8 cellular contexts compared by ENCODE assay signal in the genomic region with DNA sequence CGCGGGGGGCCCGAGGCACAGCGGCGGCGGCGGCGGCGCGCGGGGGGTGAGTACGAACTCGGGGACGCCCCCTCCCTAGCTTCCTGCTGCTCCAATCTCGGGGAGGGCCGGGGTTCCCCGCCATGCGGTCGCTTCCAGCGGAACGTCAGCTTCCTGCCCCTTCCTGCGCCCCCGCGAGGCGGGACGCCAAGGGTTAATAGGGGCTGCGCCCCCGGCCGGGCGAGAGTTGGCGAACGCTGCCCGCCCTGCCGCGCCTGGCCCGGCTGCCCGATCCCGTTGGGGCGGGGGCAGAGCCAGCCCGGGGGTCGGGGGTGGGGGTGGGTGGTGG. TPM values are rescaled to one million over a fixed set of nuclear protein-coding genes. Genes with fewer than 3 reads are reported as not detected.
A peak's percentile ranks its signal among the peaks of the same experiment; 100 is the strongest.
DNase-seq lines count a peak whose midpoint lies in the region; ATAC-seq and TF ChIP-seq lines count a peak whose summit lies in the region.

No MANE protein-coding gene starts in this region.

- no peaks in the 10 kb centered on the region for H3K79me2 ChIP-seq in neural cell (replicated peaks; ENCODE audit: insufficient read depth, low read length)

- peaks cover 10% of the 10 kb centered on the region for H3K36me3 Mint-ChIP-seq in effector memory CD8-positive, alpha-beta T cell (ENCODE audit: insufficient read depth)

- no peaks in the 10 kb centered on the region for H4K20me1 ChIP-seq in neural cell (ENCODE audit: insufficient read depth)

- H3K9me3 ChIP-seq in neural cell (ENCODE audit: low read length): no peaks in the 10 kb centered on the region

- H3K4me2 ChIP-seq in neural cell (ENCODE audit: low read length): no peak overlapping the region

- no peaks in the 10 kb centered on the region for H3F3A ChIP-seq in neural cell (ENCODE audit: insufficient read depth, low read length, poor library complexity, severe bottlenecking)

- peaks cover 45% of the 10 kb centered on the region for H3K27me3 ChIP-seq in neural cell (ENCODE audit: insufficient read depth, low read depth, low read length)

- TF ChIP-seq RAD21 in neural cell (conservative IDR thresholded peaks at IDR 0.05): no peak

- no peaks in the 10 kb centered on the region for H3K9me2 ChIP-seq in neural cell (ENCODE audit: insufficient read depth, low read length)

- H2AFZ ChIP-seq in neural cell (ENCODE audit: low read depth, low read length): no peak overlapping the region

- H3K9ac ChIP-seq in neural cell (ENCODE audit: low read length): no peak overlapping the region

- H3K4me1 Mint-ChIP-seq in effector memory CD8-positive, alpha-beta T cell (ENCODE audit: low read depth in 2 of 2): peaks cover 11 to 16% of the 10 kb centered on the region in 2 donors

- TF ChIP-seq EP300 in neural cell (conservative IDR thresholded peaks at IDR 0.05; ENCODE audit: poor library complexity, severe bottlenecking): no peak

- H3K4me3 Mint-ChIP-seq in effector memory CD8-positive, alpha-beta T cell: peak overlapping the region; percentile 88 to 90

- no peaks in the 10 kb centered on the region for H3K9me3 Mint-ChIP-seq in effector memory CD8-positive, alpha-beta T cell

- DNase-seq in AG10803 (ENCODE audit: low read depth) (no peak), NCI-H69 (lab: John Stamatoyannopoulos, UW) (peak; percentile 12), NCI-H510A treated with DMSO at 0.1 percent for 48 hours (lab: John Stamatoyannopoulos, UW) (no peak), EL (no peak)
- no peak for DNase-seq in effector memory CD8-positive, alpha-beta T cell

- H3K27ac Mint-ChIP-seq in effector memory CD8-positive, alpha-beta T cell: peak overlapping the region in 1 of 2 donors; percentile 69

- H3K4me3 ChIP-seq in AG10803 (ENCODE audit: low read length): peak overlapping the region; percentile 71
- H3K4me3 ChIP-seq in neural cell (ENCODE audit: low read length): peak overlapping the region; percentile 64

- ATAC-seq in effector memory CD8-positive, alpha-beta T cell (replicated peaks): peak; percentile 18
- ATAC-seq in HG03571 (IDR thresholded peaks at IDR 0.05; ENCODE audit: unreplicated experiment) (no peak), HG02588 (IDR thresholded peaks at IDR 0.05; ENCODE audit: unreplicated experiment) (no peak)

- H3K27me3 Mint-ChIP-seq in effector memory CD8-positive, alpha-beta T cell: peaks cover 57 to 60% of the 10 kb centered on the region in 2 donors

- TF ChIP-seq CTCF in AG10803 (conservative IDR thresholded peaks at IDR 0.05; ENCODE audit: low read length) (no peak), neural cell (IDR thresholded peaks at IDR 0.05; ENCODE audit: poor library complexity, severe bottlenecking) (no peak)

- no peaks in the 10 kb centered on the region for H3K36me3 ChIP-seq in neural cell (ENCODE audit: insufficient read depth, low read length)

- no peak overlapping the region for H3K27ac ChIP-seq in neural cell (ENCODE audit: low read length)

TF ChIP-seq in neural cell, 6 proteins besides CTCF, POLR2A, EP300 and RAD21:
- no peak for TF ChIP-seq SMC3 (conservative IDR thresholded peaks at IDR 0.05; ENCODE audit: poor library complexity)
- TF ChIP-seq, protein P1, sequence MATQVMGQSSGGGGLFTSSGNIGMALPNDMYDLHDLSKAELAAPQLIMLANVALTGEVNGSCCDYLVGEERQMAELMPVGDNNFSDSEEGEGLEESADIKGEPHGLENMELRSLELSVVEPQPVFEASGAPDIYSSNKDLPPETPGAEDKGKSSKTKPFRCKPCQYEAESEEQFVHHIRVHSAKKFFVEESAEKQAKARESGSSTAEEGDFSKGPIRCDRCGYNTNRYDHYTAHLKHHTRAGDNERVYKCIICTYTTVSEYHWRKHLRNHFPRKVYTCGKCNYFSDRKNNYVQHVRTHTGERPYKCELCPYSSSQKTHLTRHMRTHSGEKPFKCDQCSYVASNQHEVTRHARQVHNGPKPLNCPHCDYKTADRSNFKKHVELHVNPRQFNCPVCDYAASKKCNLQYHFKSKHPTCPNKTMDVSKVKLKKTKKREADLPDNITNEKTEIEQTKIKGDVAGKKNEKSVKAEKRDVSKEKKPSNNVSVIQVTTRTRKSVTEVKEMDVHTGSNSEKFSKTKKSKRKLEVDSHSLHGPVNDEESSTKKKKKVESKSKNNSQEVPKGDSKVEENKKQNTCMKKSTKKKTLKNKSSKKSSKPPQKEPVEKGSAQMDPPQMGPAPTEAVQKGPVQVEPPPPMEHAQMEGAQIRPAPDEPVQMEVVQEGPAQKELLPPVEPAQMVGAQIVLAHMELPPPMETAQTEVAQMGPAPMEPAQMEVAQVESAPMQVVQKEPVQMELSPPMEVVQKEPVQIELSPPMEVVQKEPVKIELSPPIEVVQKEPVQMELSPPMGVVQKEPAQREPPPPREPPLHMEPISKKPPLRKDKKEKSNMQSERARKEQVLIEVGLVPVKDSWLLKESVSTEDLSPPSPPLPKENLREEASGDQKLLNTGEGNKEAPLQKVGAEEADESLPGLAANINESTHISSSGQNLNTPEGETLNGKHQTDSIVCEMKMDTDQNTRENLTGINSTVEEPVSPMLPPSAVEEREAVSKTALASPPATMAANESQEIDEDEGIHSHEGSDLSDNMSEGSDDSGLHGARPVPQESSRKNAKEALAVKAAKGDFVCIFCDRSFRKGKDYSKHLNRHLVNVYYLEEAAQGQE (IDR thresholded peaks at IDR 0.05; ENCODE audit: borderline replicate concordance): no peak
- no peak for TF ChIP-seq POLR2AphosphoS5 (IDR thresholded peaks at IDR 0.05)
- TF ChIP-seq MXI1 (conservative IDR thresholded peaks at IDR 0.05; ENCODE audit: poor library complexity, severe bottlenecking): no peak
- TF ChIP-seq TAF1 (IDR thresholded peaks at IDR 0.05; ENCODE audit: low read depth): no peak
- TF ChIP-seq EZH2 (IDR thresholded peaks at IDR 0.05; ENCODE audit: borderline replicate concordance, insufficient read depth, low read length, poor library complexity, severe bottlenecking): no peak

RNA-seq across cellular contexts. Expression of a gene that starts 0.6 kb away (rescaled TPM):
- 0.04 and 0.25 TPM in 2 replicates for polyA plus RNA-seq in neural cell
- 0.12 and 0.24 TPM in 2 replicates for polyA minus RNA-seq in neural cell

RNA-seq across cellular contexts. Expression of a gene that starts 56.8 kb away (rescaled TPM):
- 0.14 TPM in 1 of 2 replicates, not detected in the other for polyA plus RNA-seq in neural cell
- polyA minus RNA-seq in neural cell: not detected in 2 replicates
